2 cellular contexts compared by ENCODE assay signal in genomic region chr2:232520088-232520487, GRCh38.
TF ChIP-seq lines count a peak whose summit lies in the region.

PRSS56 (plus strand) TSS chr2:232520388; CDS start chr2:232520599, 211 bp downstream.

TF ChIP-seq in WTC11, 78 proteins besides CTCF, POLR2A, EP300 and RAD21:
- TF ChIP-seq USF1 (CRISPR knock-in tag; IDR thresholded peaks at IDR 0.05) (no peak), ESRRA (CRISPR knock-in tag; IDR thresholded peaks at IDR 0.05; ENCODE audit: borderline replicate concordance) (no peak), ZNF396 (CRISPR knock-in tag; IDR thresholded peaks at IDR 0.05; ENCODE audit: borderline replicate concordance) (no peak), CREB1 (CRISPR knock-in tag; IDR thresholded peaks at IDR 0.05) (no peak), ZNF425 (CRISPR knock-in tag; conservative IDR thresholded peaks at IDR 0.05) (no peak), ZNF512 (CRISPR knock-in tag; IDR thresholded peaks at IDR 0.05; ENCODE audit: borderline replicate concordance) (no peak), TCF7 (CRISPR knock-in tag; IDR thresholded peaks at IDR 0.05; ENCODE audit: low read depth) (no peak), SP1 (CRISPR knock-in tag; conservative IDR thresholded peaks at IDR 0.05) (no peak), ZNF423 (CRISPR knock-in tag; IDR thresholded peaks at IDR 0.05) (no peak)

TF ChIP-seq in H1, 55 proteins besides CTCF, POLR2A, EP300 and RAD21:
- TF ChIP-seq GABPA (IDR thresholded peaks at IDR 0.05; ENCODE audit: borderline replicate concordance, insufficient read depth, low read length) = no peak
- no peak for TF ChIP-seq JUND (IDR thresholded peaks at IDR 0.05; ENCODE audit: low read length)
- TF ChIP-seq FOSL1 (IDR thresholded peaks at IDR 0.05; ENCODE audit: insufficient read depth, low read depth, low read length) = no peak
- TF ChIP-seq HDAC2 (IDR thresholded peaks at IDR 0.05; ENCODE audit: borderline replicate concordance in 1 of 2, low read depth in 2 of 2, low read length in 2 of 2) = no peak
- no peak for TF ChIP-seq MAFK (IDR thresholded peaks at IDR 0.05; ENCODE audit: low read depth, low read length)
- TF ChIP-seq PHF8 (conservative IDR thresholded peaks at IDR 0.05; ENCODE audit: low read depth, low read length) = no peak
- no peak for TF ChIP-seq SP4 (IDR thresholded peaks at IDR 0.05; ENCODE audit: low read length)
- TF ChIP-seq RXRA (IDR thresholded peaks at IDR 0.05; ENCODE audit: insufficient read depth, low read depth, low read length) = no peak
- no peak for TF ChIP-seq JUN (IDR thresholded peaks at IDR 0.05; ENCODE audit: low read depth, low read length)
- no peak for TF ChIP-seq TAF7 (optimal IDR thresholded peaks at IDR 0.05; ENCODE audit: borderline replicate concordance, low read depth, low read length)
- TF ChIP-seq E2F6 (IDR thresholded peaks at IDR 0.05) = no peak
- no peak for TF ChIP-seq CHD2 (IDR thresholded peaks at IDR 0.05; ENCODE audit: low read length)
